Comparison of ENCODE assay signal across 10 cellular contexts in the genomic region with DNA sequence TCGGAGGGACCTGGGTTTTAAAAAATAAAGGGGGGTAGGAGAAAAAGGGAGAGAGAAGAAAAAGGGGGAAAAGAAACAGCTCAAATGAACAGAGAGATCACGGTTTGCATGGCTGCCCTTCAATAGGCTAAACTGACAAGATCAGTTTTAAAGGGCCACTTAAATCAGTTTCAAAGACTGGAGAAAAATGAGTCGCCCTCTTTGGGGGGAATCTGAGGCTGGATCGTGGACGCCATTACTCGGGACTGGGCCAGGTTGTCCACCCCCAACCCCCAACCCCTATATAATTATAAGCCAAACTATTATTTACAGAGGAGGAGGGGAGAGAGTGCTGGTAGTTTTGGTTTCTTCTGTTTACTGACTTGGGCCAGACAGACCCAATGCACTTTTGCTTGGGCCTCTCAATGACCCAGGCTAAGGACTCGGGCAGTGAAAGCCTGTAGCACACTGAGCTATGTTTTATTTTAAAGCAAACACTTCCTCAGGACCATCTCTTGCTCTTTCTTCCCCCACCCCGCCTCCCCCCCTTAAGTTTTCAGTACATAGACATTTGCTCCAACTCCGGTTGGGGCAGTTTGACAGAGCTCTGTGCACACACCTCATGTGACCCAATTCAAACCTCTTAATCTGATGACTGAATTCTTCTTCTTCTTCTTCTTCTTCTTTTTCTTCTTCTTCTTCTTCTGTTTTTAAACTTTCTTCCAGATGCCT. TPM values are rescaled to one million over a fixed set of nuclear protein-coding genes. Genes with fewer than 3 reads are reported as not detected.
DNase-seq lines count a peak whose midpoint lies in the region; ATAC-seq, FAIRE-seq and TF ChIP-seq lines count a peak whose summit lies in the region.
"Had no signal": no experiment of that assay in that cellular context is flagged by ENCODE, and none has a peak within 500 bp of the region (broad histone marks: within the 10 kb centered on the region; RNA-seq: fewer than 3 reads in every experiment).

No MANE protein-coding gene starts in this region.

- peak overlapping the region; percentile 99 to 100 for H3K9ac ChIP-seq in kidney (ENCODE audit: low read length in 2 of 2)

- peaks cover 2% of the 10 kb centered on the region for H3K9me3 Mint-ChIP-seq in activated CD8-positive, alpha-beta T cell treated with anti-CD3 and anti-CD28 coated beads for 36 hours

- POLR2A ChIA-PET in activated CD8-positive, alpha-beta T cell treated with anti-CD3 and anti-CD28 coated beads for 36 hours (lab: Charles Lee) = no interaction called here

- H3K9me3 ChIP-seq in ascending aorta (no peaks in the 10 kb centered on the region), kidney (ENCODE audit: control insufficient read depth in 1 of 2, low read length in 2 of 2) (no peaks in the 10 kb centered on the region), small intestine (ENCODE audit: control insufficient read depth, low read depth) (no peaks in the 10 kb centered on the region)

- ATAC-seq in GM18861 (IDR thresholded peaks at IDR 0.05; ENCODE audit: unreplicated experiment) = no peak
- no peak for ATAC-seq in activated CD8-positive, alpha-beta T cell treated with anti-CD3 and anti-CD28 coated beads for 36 hours

- no peaks in the 10 kb centered on the region for H3K27me3 ChIP-seq in ascending aorta
- H3K27me3 ChIP-seq in small intestine (ENCODE audit: control insufficient read depth in 2 of 2, insufficient read depth in 2 of 2, low read length in 2 of 2) = peaks cover 0 to 8% of the 10 kb centered on the region in 2 donors

- DNase-seq in HFF-Myc (ENCODE audit: extremely low read depth, low read depth) (no peak), ascending aorta (ENCODE audit: low spot score in 2 of 2) (peak in 1 of 2 donors; percentile 44), kidney (no peak), small intestine (no peak), RCC 7860 (ENCODE audit: low spot score) (no peak), substantia nigra (lab: John Stamatoyannopoulos, UW) (no peak)
- DNase-seq in activated CD8-positive, alpha-beta T cell treated with anti-CD3 and anti-CD28 coated beads for 36 hours = no peak

- peaks cover 8% of the 10 kb centered on the region for H3K36me3 Mint-ChIP-seq in activated CD8-positive, alpha-beta T cell treated with anti-CD3 and anti-CD28 coated beads for 36 hours (ENCODE audit: low read depth)

- TF ChIP-seq CTCF in HFF-Myc (IDR thresholded peaks at IDR 0.05; ENCODE audit: low read depth, low read length, missing control alignments) (no peak), ascending aorta (IDR thresholded peaks at IDR 0.05) (no peak), kidney (IDR thresholded peaks at IDR 0.05; ENCODE audit: borderline replicate concordance, extremely low read depth, insufficient read depth) (no peak)
- TF ChIP-seq CTCF in activated CD8-positive, alpha-beta T cell treated with anti-CD3 and anti-CD28 coated beads for 36 hours (IDR thresholded peaks at IDR 0.05) = no peak

- H3K27ac ChIP-seq in ascending aorta (peak overlapping the region; percentile 91), kidney (ENCODE audit: low read depth in 2 of 2, low read length in 2 of 2) (peak overlapping the region; percentile 91 to 97), small intestine (ENCODE audit: low read depth in 1 of 2, low read length in 1 of 2) (peak overlapping the region; percentile 22 to 55), substantia nigra (ENCODE audit: low read depth, low read length, poor library complexity, severe bottlenecking) (no peak overlapping the region)

- H3K36me3 ChIP-seq in ascending aorta = peaks cover 4 to 30% of the 10 kb centered on the region in 2 donors
- H3K36me3 ChIP-seq in kidney (ENCODE audit: control insufficient read depth in 1 of 2, insufficient read depth in 2 of 2, low read length in 2 of 2) = peaks cover 9 to 62% of the 10 kb centered on the region in 2 donors
- no peaks in the 10 kb centered on the region for H3K36me3 ChIP-seq in small intestine (ENCODE audit: control insufficient read depth in 2 of 2, insufficient read depth in 2 of 2, low read length in 2 of 2)

- intact Hi-C loops in ascending aorta (cut with DNase I) (loop anchor here (10.0 kb wide), 2 partner anchors 462 to 922 kb away; no protein-coding TSS in a partner anchor), kidney (cut with DNase I) (loop anchor here (10.0 kb wide), 2 partner anchors 558 to 1052 kb away; no protein-coding TSS in a partner anchor)
- intact Hi-C loops in activated CD8-positive, alpha-beta T cell treated with anti-CD3 and anti-CD28 coated beads for 36 hours (cut with micrococcal nuclease) = no loop called here

- 6 to 7% (median 7%) methylated on average over 9 of the region's 9 CpGs for WGBS in small intestine, 3 donors

- CTCF ChIA-PET in activated CD8-positive, alpha-beta T cell treated with anti-CD3 and anti-CD28 coated beads for 36 hours (lab: Charles Lee) = interaction anchor here (3.1 kb wide), 1 partner anchor 10 kb away, joined by 10 read pairs; no protein-coding TSS in a partner anchor

- peaks cover 10% of the 10 kb centered on the region for H3K4me1 Mint-ChIP-seq in activated CD8-positive, alpha-beta T cell treated with anti-CD3 and anti-CD28 coated beads for 36 hours (ENCODE audit: low read depth)

- H3K4me3 Mint-ChIP-seq in activated CD8-positive, alpha-beta T cell treated with anti-CD3 and anti-CD28 coated beads for 36 hours = no peak overlapping the region

- peaks cover 79% of the 10 kb centered on the region for H3K27me3 Mint-ChIP-seq in activated CD8-positive, alpha-beta T cell treated with anti-CD3 and anti-CD28 coated beads for 36 hours

- peak overlapping the region; percentile 95 for H3K4me3 ChIP-seq in HFF-Myc (replicated peaks; ENCODE audit: low read depth, low read length)
- H3K4me3 ChIP-seq in ascending aorta = peak overlapping the region; percentile 95
- H3K4me3 ChIP-seq in kidney (ENCODE audit: low read length in 2 of 2) = peak overlapping the region; percentile 96 to 100
- H3K4me3 ChIP-seq in small intestine (ENCODE audit: low read depth in 1 of 2, low read length in 2 of 2) = peak overlapping the region; percentile 25 to 33

- H3K4me1 ChIP-seq in ascending aorta (peaks cover 0 to 3% of the 10 kb centered on the region in 2 donors), kidney (ENCODE audit: control insufficient read depth in 1 of 2, insufficient read depth in 1 of 2, low read depth in 1 of 2, low read length in 2 of 2) (peaks cover 0 to 3% of the 10 kb centered on the region in 2 donors), small intestine (ENCODE audit: control insufficient read depth in 2 of 2, insufficient read depth in 1 of 2, low read depth in 1 of 2, low read length in 1 of 2) (peaks cover 7 to 8% of the 10 kb centered on the region in 2 donors)

- FAIRE-seq in kidney (lab: Jason Lieb, UNC) (no peak), small intestine (lab: Jason Lieb, UNC) (no peak), RCC 7860 (lab: Jason Lieb, UNC) (no peak)
- FAIRE-seq: frontal cortex, TTC549 had no signal

- no peak overlapping the region for H3K27ac Mint-ChIP-seq in activated CD8-positive, alpha-beta T cell treated with anti-CD3 and anti-CD28 coated beads for 36 hours

RNA-seq across cellular contexts. Expression of gene NR2F2, which starts 6.3 kb away (rescaled TPM):
- total RNA-seq in ascending aorta (126 TPM), kidney (191 TPM)
- polyA plus RNA-seq in kidney (ENCODE audit: insufficient read depth, low read depth, low replicate concordance) (42.5 TPM), small intestine (10 to 100 TPM in 1 of 3 donors, 1 to 10 TPM in 2; 3.6 to 26.3 (median 4.9) TPM)
- not detected for total RNA-seq in activated CD8-positive, alpha-beta T cell treated with anti-CD3 and anti-CD28 coated beads for 36 hours

Comparison
In these comparisons a context has a peak if more than half of its experiments do, and no peak if none do; other contexts are left out.
1. H3K4me3 ChIP-seq: peak in every context shown above with its lines; median percentile 98 in kidney; 95 in HFF-Myc; 95 in ascending aorta; 29 in small intestine.
2. RNA of gene NR2F2, which starts 6.3 kb away (total RNA-seq): 191 TPM in kidney (single experiment) and 126 TPM in ascending aorta (single experiment); not detected in activated CD8-positive, alpha-beta T cell treated with anti-CD3 and anti-CD28 coated beads for 36 hours; every median in the first group is over 100 times any median in the second.